ENCODE assay signal across 26 cellular contexts in genomic region chr3:124387008-124387407, GRCh38.
"Had no signal": no experiment of that assay in that cellular context is flagged by ENCODE, and none has a peak within 500 bp of the region (broad histone marks: within the 10 kb centered on the region; RNA-seq: fewer than 3 reads in every experiment).

No MANE protein-coding gene starts in this region.

- DNase-seq: hypothalamus; immature natural killer cell; left ventricle myocardium inferior; midbrain; mucosa of descending colon; naive thymus-derived CD4-positive, alpha-beta T cell; nucleus accumbens; stimulated activated CD4-positive, alpha-beta T cell treated with anti-CD3 and anti-CD28 coated beads, Interleukin-12 subunit alpha, Interleukin-12 subunit beta, amount 100 ng/mL, for 4 hours; stimulated activated CD4-positive, alpha-beta T cell treated with anti-CD3 and anti-CD28 coated beads, Interleukin-15, amount 100 ng/mL, for 24 hours; stimulated activated CD4-positive, alpha-beta T cell treated with anti-CD3 and anti-CD28 coated beads, Interleukin-2, amount 100 ng/mL, for 24 hours; stimulated activated CD4-positive, alpha-beta T cell treated with anti-CD3 and anti-CD28 coated beads, Interleukin-4, amount 100 ng/mL, for 1 hour; stimulated activated naive CD4-positive, alpha-beta T cell treated with Interleukin-2 at 50 U/mL for 16 hours; stimulated activated naive CD8-positive, alpha-beta T cell treated with anti-CD3 and anti-CD28 coated beads, Interleukin-15, amount 100 ng/mL, for 72 hours; substantia nigra; uterus had no signal

- H3K36me3 Mint-ChIP-seq: immature natural killer cell; memory B cell; naive thymus-derived CD4-positive, alpha-beta T cell; natural killer cell treated with Interleukin-12 subunit alpha and Interleukin-12 subunit beta and Interleukin-15 and Interleukin-18, amount 100 ng/mL, for 72 hours; stimulated activated memory B cell treated with anti-CD40 and anti-IgM and Interleukin-4, amounts not matched to agents 10 μg/mL and 1 μg/mL and 100 μg/mL, for 72 hours had no signal

- H3K9me3 ChIP-seq: left ventricle myocardium inferior, mucosa of descending colon, right atrium auricular region, tibial nerve, uterus had no signal

- H3K36me3 ChIP-seq: left ventricle myocardium inferior, right atrium auricular region, tibial nerve, uterus had no signal

- FAIRE-seq: islet of Langerhans had no signal

- ATAC-seq: mucosa of descending colon; naive thymus-derived CD4-positive, alpha-beta T cell; natural killer cell treated with Interleukin-12 subunit alpha and Interleukin-12 subunit beta and Interleukin-15 and Interleukin-18, amount 100 ng/mL, for 72 hours; sciatic nerve; stimulated activated memory B cell treated with anti-CD40 and anti-IgM and Interleukin-4, amounts not matched to agents 10 μg/mL and 1 μg/mL and 100 μg/mL, for 72 hours; stimulated activated naive CD8-positive, alpha-beta T cell treated with anti-CD3 and anti-CD28 coated beads, Interleukin-15, amount 100 ng/mL, for 72 hours had no signal

- H3K27ac ChIP-seq: left ventricle myocardium inferior, right atrium auricular region, tibial nerve, uterus had no signal

- H3K27ac Mint-ChIP-seq: immature natural killer cell; memory B cell; naive thymus-derived CD4-positive, alpha-beta T cell; natural killer cell treated with Interleukin-12 subunit alpha and Interleukin-12 subunit beta and Interleukin-15 and Interleukin-18, amount 100 ng/mL, for 72 hours; progenitor cell of endocrine pancreas; stimulated activated memory B cell treated with anti-CD40 and anti-IgM and Interleukin-4, amounts not matched to agents 10 μg/mL and 1 μg/mL and 100 μg/mL, for 72 hours; stimulated activated naive CD8-positive, alpha-beta T cell treated with anti-CD3 and anti-CD28 coated beads, Interleukin-15, amount 100 ng/mL, for 72 hours; type B pancreatic cell had no signal

- H3K27me3 ChIP-seq: right atrium auricular region, tibial nerve, uterus had no signal

- H3K4me1 Mint-ChIP-seq: immature natural killer cell; memory B cell; naive thymus-derived CD4-positive, alpha-beta T cell; stimulated activated memory B cell treated with anti-CD40 and anti-IgM and Interleukin-4, amounts not matched to agents 10 μg/mL and 1 μg/mL and 100 μg/mL, for 72 hours; stimulated activated naive CD8-positive, alpha-beta T cell treated with anti-CD3 and anti-CD28 coated beads, Interleukin-15, amount 100 ng/mL, for 72 hours had no signal

- H3K4me3 ChIP-seq: left ventricle myocardium inferior, lung, mucosa of descending colon, right atrium auricular region, tibial nerve, uterus had no signal

- H3K9me3 Mint-ChIP-seq: immature natural killer cell; memory B cell; natural killer cell treated with Interleukin-12 subunit alpha and Interleukin-12 subunit beta and Interleukin-15 and Interleukin-18, amount 100 ng/mL, for 72 hours; neural crest cell; stimulated activated memory B cell treated with anti-CD40 and anti-IgM and Interleukin-4, amounts not matched to agents 10 μg/mL and 1 μg/mL and 100 μg/mL, for 72 hours; stimulated activated naive CD8-positive, alpha-beta T cell treated with anti-CD3 and anti-CD28 coated beads, Interleukin-15, amount 100 ng/mL, for 72 hours had no signal

- H3K4me1 ChIP-seq: uterus had no signal

- H3K4me3 Mint-ChIP-seq: immature natural killer cell; memory B cell; naive thymus-derived CD4-positive, alpha-beta T cell; natural killer cell treated with Interleukin-12 subunit alpha and Interleukin-12 subunit beta and Interleukin-15 and Interleukin-18, amount 100 ng/mL, for 72 hours; neural crest cell; stimulated activated memory B cell treated with anti-CD40 and anti-IgM and Interleukin-4, amounts not matched to agents 10 μg/mL and 1 μg/mL and 100 μg/mL, for 72 hours; stimulated activated naive CD8-positive, alpha-beta T cell treated with anti-CD3 and anti-CD28 coated beads, Interleukin-15, amount 100 ng/mL, for 72 hours; type B pancreatic cell had no signal
